ENCODE assay signal across 18 cellular contexts in the genomic region with DNA sequence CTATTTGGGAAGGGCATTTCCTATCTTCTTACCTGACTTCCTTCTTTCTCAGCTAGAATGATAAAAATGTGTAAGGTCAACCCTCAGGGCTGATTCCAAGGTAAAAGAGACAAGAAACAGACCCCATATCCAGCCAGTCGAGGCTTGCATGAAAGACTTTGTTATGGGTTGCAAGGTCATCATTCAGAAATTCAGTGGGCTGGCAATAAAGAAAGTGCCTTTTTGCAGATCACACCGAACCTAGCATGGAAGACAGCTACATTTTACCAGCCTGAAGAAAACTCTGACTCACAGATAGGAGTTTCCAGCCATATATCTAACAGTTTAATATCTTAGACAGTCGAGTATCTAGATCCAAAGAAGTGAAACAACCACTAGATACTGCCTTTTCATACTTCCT.
"Had no signal": no experiment of that assay in that cellular context is flagged by ENCODE, and none has a peak within 500 bp of the region (broad histone marks: within the 10 kb centered on the region; RNA-seq: fewer than 3 reads in every experiment).

No MANE protein-coding gene starts in this region.

- H3K36me3 ChIP-seq: colonic mucosa, sigmoid colon, spleen, upper lobe of right lung had no signal

- H3K27me3 ChIP-seq: colonic mucosa, sigmoid colon, spleen, upper lobe of right lung had no signal

- H3K27ac ChIP-seq: colonic mucosa, sigmoid colon, spleen, upper lobe of right lung had no signal

- DNase-seq: activated CD4-positive, alpha-beta memory T cell treated with anti-CD3 and anti-CD28 coated beads, Interleukin-2, amount 10 ng/mL, durations not matched to agents 7 days and 5 days; activated CD4-positive, alpha-beta T cell treated with anti-CD3 and anti-CD28 coated beads for 36 hours; activated CD8-positive, alpha-beta memory T cell treated with anti-CD3 and anti-CD28 coated beads, Interleukin-2, amount 10 ng/mL, durations not matched to agents 7 days and 5 days; activated naive CD4-positive, alpha-beta T cell; activated naive CD8-positive, alpha-beta T cell treated with anti-CD3 and anti-CD28 coated beads, Interleukin-2, amount 10 ng/mL, durations not matched to agents 7 days and 5 days; anterior cingulate cortex; colonic mucosa; endodermal cell; immature natural killer cell; natural killer cell; sigmoid colon; spleen; stimulated activated CD4-positive, alpha-beta T cell treated with anti-CD3 and anti-CD28 coated beads, Interleukin-4, amount 100 ng/mL, for 4 hours; upper lobe of right lung had no signal

- H3K4me1 ChIP-seq: colonic mucosa, spleen, upper lobe of right lung had no signal

- H3K27me3 Mint-ChIP-seq: activated CD4-positive, alpha-beta memory T cell treated with anti-CD3 and anti-CD28 coated beads, Interleukin-2, amount 10 ng/mL, durations not matched to agents 7 days and 5 days; activated CD4-positive, alpha-beta T cell treated with anti-CD3 and anti-CD28 coated beads for 36 hours; activated CD8-positive, alpha-beta memory T cell treated with anti-CD3 and anti-CD28 coated beads, Interleukin-2, amount 10 ng/mL, durations not matched to agents 7 days and 5 days; central memory CD8-positive, alpha-beta T cell; stimulated activated memory B cell treated with anti-CD40 and anti-IgM and Interleukin-4, amounts not matched to agents 10 μg/mL and 1 μg/mL and 100 μg/mL, for 72 hours had no signal

- H3K27ac Mint-ChIP-seq: activated CD4-positive, alpha-beta memory T cell treated with anti-CD3 and anti-CD28 coated beads, Interleukin-2, amount 10 ng/mL, durations not matched to agents 7 days and 5 days; activated CD4-positive, alpha-beta T cell treated with anti-CD3 and anti-CD28 coated beads for 36 hours; activated CD8-positive, alpha-beta memory T cell treated with anti-CD3 and anti-CD28 coated beads, Interleukin-2, amount 10 ng/mL, durations not matched to agents 7 days and 5 days; activated naive CD8-positive, alpha-beta T cell treated with anti-CD3 and anti-CD28 coated beads, Interleukin-2, amount 10 ng/mL, durations not matched to agents 7 days and 5 days; brain; endodermal cell; immature natural killer cell; natural killer cell; stimulated activated memory B cell treated with anti-CD40 and anti-IgM and Interleukin-4, amounts not matched to agents 10 μg/mL and 1 μg/mL and 100 μg/mL, for 72 hours; WTC11 had no signal

- H3K36me3 Mint-ChIP-seq: activated CD8-positive, alpha-beta memory T cell treated with anti-CD3 and anti-CD28 coated beads, Interleukin-2, amount 10 ng/mL, durations not matched to agents 7 days and 5 days; activated naive CD8-positive, alpha-beta T cell treated with anti-CD3 and anti-CD28 coated beads, Interleukin-2, amount 10 ng/mL, durations not matched to agents 7 days and 5 days; natural killer cell; stimulated activated memory B cell treated with anti-CD40 and anti-IgM and Interleukin-4, amounts not matched to agents 10 μg/mL and 1 μg/mL and 100 μg/mL, for 72 hours; WTC11 had no signal

- ATAC-seq: activated CD4-positive, alpha-beta T cell treated with anti-CD3 and anti-CD28 coated beads for 36 hours; activated CD8-positive, alpha-beta memory T cell treated with anti-CD3 and anti-CD28 coated beads, Interleukin-2, amount 10 ng/mL, durations not matched to agents 7 days and 5 days; natural killer cell; stimulated activated memory B cell treated with anti-CD40 and anti-IgM and Interleukin-4, amounts not matched to agents 10 μg/mL and 1 μg/mL and 100 μg/mL, for 72 hours; upper lobe of right lung; WTC11 had no signal

- H3K4me3 ChIP-seq: colonic mucosa, sigmoid colon, spleen, upper lobe of right lung had no signal

- H3K4me1 Mint-ChIP-seq: activated CD4-positive, alpha-beta memory T cell treated with anti-CD3 and anti-CD28 coated beads, Interleukin-2, amount 10 ng/mL, durations not matched to agents 7 days and 5 days; activated CD4-positive, alpha-beta T cell treated with anti-CD3 and anti-CD28 coated beads for 36 hours; activated CD8-positive, alpha-beta memory T cell treated with anti-CD3 and anti-CD28 coated beads, Interleukin-2, amount 10 ng/mL, durations not matched to agents 7 days and 5 days; activated naive CD8-positive, alpha-beta T cell treated with anti-CD3 and anti-CD28 coated beads, Interleukin-2, amount 10 ng/mL, durations not matched to agents 7 days and 5 days; central memory CD8-positive, alpha-beta T cell; immature natural killer cell; natural killer cell; stimulated activated memory B cell treated with anti-CD40 and anti-IgM and Interleukin-4, amounts not matched to agents 10 μg/mL and 1 μg/mL and 100 μg/mL, for 72 hours; WTC11 had no signal

- H3K9me3 ChIP-seq: colonic mucosa, sigmoid colon, upper lobe of right lung had no signal

- H3K9me3 Mint-ChIP-seq: endodermal cell had no signal

- H3K4me3 Mint-ChIP-seq: activated CD4-positive, alpha-beta memory T cell treated with anti-CD3 and anti-CD28 coated beads, Interleukin-2, amount 10 ng/mL, durations not matched to agents 7 days and 5 days; activated CD4-positive, alpha-beta T cell treated with anti-CD3 and anti-CD28 coated beads for 36 hours; activated CD8-positive, alpha-beta memory T cell treated with anti-CD3 and anti-CD28 coated beads, Interleukin-2, amount 10 ng/mL, durations not matched to agents 7 days and 5 days; activated naive CD8-positive, alpha-beta T cell treated with anti-CD3 and anti-CD28 coated beads, Interleukin-2, amount 10 ng/mL, durations not matched to agents 7 days and 5 days; brain; central memory CD8-positive, alpha-beta T cell; endodermal cell; immature natural killer cell; natural killer cell; stimulated activated memory B cell treated with anti-CD40 and anti-IgM and Interleukin-4, amounts not matched to agents 10 μg/mL and 1 μg/mL and 100 μg/mL, for 72 hours; WTC11 had no signal
